In the genomic region with DNA sequence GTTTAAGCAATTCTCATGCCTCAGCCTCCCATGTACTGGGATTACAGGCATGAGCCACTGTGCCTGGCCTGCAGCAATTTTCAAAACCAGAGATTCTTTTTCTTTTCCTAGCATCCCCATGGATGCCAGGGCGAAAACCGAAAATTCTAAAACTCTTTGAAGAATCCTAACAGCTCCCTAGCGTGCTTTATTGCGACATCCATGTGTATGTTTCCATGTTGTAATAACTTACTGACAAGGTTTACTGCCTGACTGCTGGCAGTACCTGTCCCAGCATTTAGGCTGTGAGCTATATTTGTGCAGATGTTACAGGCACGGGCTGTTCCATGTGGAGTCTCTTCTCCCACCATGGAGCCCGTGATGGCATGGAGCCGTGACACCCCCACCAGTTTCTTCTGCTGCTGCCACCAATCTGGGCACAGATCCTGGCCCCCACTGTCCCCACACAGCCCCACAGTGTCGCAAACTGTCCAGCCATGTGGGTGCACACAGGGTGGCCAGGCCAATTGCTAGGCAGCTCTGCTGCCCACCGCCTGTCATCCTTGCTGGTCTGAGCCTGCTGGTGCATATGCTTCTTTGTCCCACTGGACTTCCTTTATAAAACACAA, we compare ENCODE assay signal across 1 cellular context.
A peak's percentile ranks its signal among the peaks of the same experiment; 100 is the strongest.
TF ChIP-seq lines count a peak whose summit lies in the region.

No MANE protein-coding gene starts in this region.

TF ChIP-seq in liver, 16 proteins besides CTCF, POLR2A, EP300 and RAD21 (continued from another document):
- TF ChIP-seq REST (IDR thresholded peaks at IDR 0.05) (no peak), HNF4G (IDR thresholded peaks at IDR 0.05) (no peak), YY1 (IDR thresholded peaks at IDR 0.05) (no peak), NR2F2 (IDR thresholded peaks at IDR 0.05) (no peak), EGR1 (IDR thresholded peaks at IDR 0.05; ENCODE audit: low read depth in 2 of 2) (peak in 1 of 2 donors; percentile 23), FOXA1 (IDR thresholded peaks at IDR 0.05) (peak; percentile 24)
TF ChIP-seq in liver: peak in this region for 5.
